In the genomic region with DNA sequence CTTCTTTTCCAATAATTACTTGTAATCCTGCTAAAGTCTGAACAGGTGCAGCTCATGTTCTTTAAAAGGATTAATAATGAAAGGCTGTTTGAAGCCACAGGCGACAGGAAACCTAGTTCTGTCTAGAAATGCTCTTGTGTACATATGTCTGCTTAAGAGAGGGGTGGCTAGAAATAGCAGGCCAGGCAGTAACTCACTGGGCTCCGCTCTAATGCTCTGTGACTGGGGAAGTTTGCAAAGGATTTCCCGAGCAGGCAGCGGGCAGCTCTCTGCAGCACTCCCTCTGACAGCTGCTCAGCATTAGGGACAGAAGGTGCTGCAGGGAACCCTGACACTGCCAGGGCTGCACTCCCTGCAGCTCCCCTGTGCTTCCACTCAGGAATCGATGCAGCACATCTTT, we compare ENCODE assay signal across 9 cellular contexts.
A peak's percentile ranks its signal among the peaks of the same experiment; 100 is the strongest.
DNase-seq lines count a peak whose midpoint lies in the region; ATAC-seq and TF ChIP-seq lines count a peak whose summit lies in the region.
"Had no signal": no experiment of that assay in that cellular context is flagged by ENCODE, and none has a peak within 500 bp of the region (broad histone marks: within the 10 kb centered on the region; RNA-seq: fewer than 3 reads in every experiment).

No MANE protein-coding gene starts in this region.

- no peak overlapping the region for H3K27ac ChIP-seq in OCI-LY3 (ENCODE audit: low read length)
- no peak overlapping the region for H3K27ac ChIP-seq in MM.1S (ENCODE audit: low read length)
- H3K27ac ChIP-seq: ovary had no signal

- H3K9me3 ChIP-seq in OCI-LY3 (ENCODE audit: insufficient read depth, low read length) (peaks cover 4% of the 10 kb centered on the region; the same call in 1 of the 2 replicates), MM.1S (replicated peaks; ENCODE audit: insufficient read depth, low read length) (no peaks in the 10 kb centered on the region)
- H3K9me3 ChIP-seq: ovary had no signal

- H3K9me3 Mint-ChIP-seq in stimulated activated effector memory CD8-positive, alpha-beta T cell treated with anti-CD3 and anti-CD28 coated beads, Interleukin-12 subunit alpha, Interleukin-12 subunit beta, amount 100 ng/mL, for 72 hours = peaks cover 2% of the 10 kb centered on the region

- H3K4me2 ChIP-seq in OCI-LY3 (ENCODE audit: low read length) = peak overlapping the region; percentile 38
- H3K4me2 ChIP-seq in MM.1S (ENCODE audit: low read depth, low read length) = no peak overlapping the region

- H2AFZ ChIP-seq in OCI-LY3 (ENCODE audit: low read depth, low read length) (no peak overlapping the region), MM.1S (ENCODE audit: low read length) (no peak overlapping the region)

- H3K27ac Mint-ChIP-seq in stimulated activated effector memory CD8-positive, alpha-beta T cell treated with anti-CD3 and anti-CD28 coated beads, Interleukin-12 subunit alpha, Interleukin-12 subunit beta, amount 100 ng/mL, for 72 hours = no peak overlapping the region

- H3K9me2 ChIP-seq in MM.1S (replicated peaks; ENCODE audit: insufficient read depth, low read length) = no peaks in the 10 kb centered on the region

- in situ Hi-C loops in ACHN (cut with HindIII; ENCODE audit: low pct_ligation_motif_present, low pct_unique_long_range_greater_than_20kb, low sequenced_read_pairs) = no loop called here

- H3K79me2 ChIP-seq in OCI-LY3 (ENCODE audit: low read length) = no peaks in the 10 kb centered on the region
- no peaks in the 10 kb centered on the region for H3K79me2 ChIP-seq in MM.1S (ENCODE audit: low read length)

- peaks cover 46% of the 10 kb centered on the region for H3K4me1 Mint-ChIP-seq in stimulated activated effector memory CD8-positive, alpha-beta T cell treated with anti-CD3 and anti-CD28 coated beads, Interleukin-12 subunit alpha, Interleukin-12 subunit beta, amount 100 ng/mL, for 72 hours

- H3K27me3 ChIP-seq in OCI-LY3 (ENCODE audit: low read depth, low read length) (no peaks in the 10 kb centered on the region), MM.1S (replicated peaks; ENCODE audit: insufficient read depth, low read length) (no peaks in the 10 kb centered on the region)
- H3K27me3 ChIP-seq: ovary had no signal

- peak; percentile 76 for ATAC-seq in HG02840 (IDR thresholded peaks at IDR 0.05; ENCODE audit: low FRiP score, unreplicated experiment)
- peak; percentile 31 for ATAC-seq in stimulated activated effector memory CD8-positive, alpha-beta T cell treated with anti-CD3 and anti-CD28 coated beads, Interleukin-12 subunit alpha, Interleukin-12 subunit beta, amount 100 ng/mL, for 72 hours

- H3K4me1 ChIP-seq in OCI-LY3 (ENCODE audit: low read length) (peaks cover 12% of the 10 kb centered on the region), MM.1S (ENCODE audit: low read length) (no peaks in the 10 kb centered on the region)

- no peak for TF ChIP-seq CTCF in OCI-LY3 (IDR thresholded peaks at IDR 0.05; ENCODE audit: low read depth, low read length)
- TF ChIP-seq CTCF in MM.1S (IDR thresholded peaks at IDR 0.05; ENCODE audit: low read length) = no peak

- DNase-seq in NCI-H2107 treated with DMSO at 0.1 percent for 48 hours (lab: John Stamatoyannopoulos, UW; ENCODE audit: unreplicated experiment) = peak; percentile 25
- no peak for DNase-seq in NCI-H2107 (lab: John Stamatoyannopoulos, UW)
- DNase-seq in stimulated activated effector memory CD8-positive, alpha-beta T cell treated with anti-CD3 and anti-CD28 coated beads, Interleukin-12 subunit alpha, Interleukin-12 subunit beta, amount 100 ng/mL, for 72 hours (ENCODE audit: low spot score in 2 of 2) = no peak
- DNase-seq in ACHN = no peak
- DNase-seq in T-helper 1 cell = no peak
- DNase-seq in MM.1S = no peak
- DNase-seq: ovary had no signal

- no peaks in the 10 kb centered on the region for H4K20me1 ChIP-seq in OCI-LY3 (ENCODE audit: insufficient read depth, low read length)
- H4K20me1 ChIP-seq in MM.1S (ENCODE audit: insufficient read depth, low read length) = no peaks in the 10 kb centered on the region

- H3K36me3 ChIP-seq in OCI-LY3 (replicated peaks; ENCODE audit: low read depth, low read length) (no peaks in the 10 kb centered on the region), MM.1S (replicated peaks; ENCODE audit: insufficient read depth, low read length) (no peaks in the 10 kb centered on the region)
- H3K36me3 ChIP-seq: ovary had no signal

- H3F3A ChIP-seq in MM.1S (ENCODE audit: insufficient read depth, low read length) = no peaks in the 10 kb centered on the region

- H3K36me3 Mint-ChIP-seq in stimulated activated effector memory CD8-positive, alpha-beta T cell treated with anti-CD3 and anti-CD28 coated beads, Interleukin-12 subunit alpha, Interleukin-12 subunit beta, amount 100 ng/mL, for 72 hours = no peaks in the 10 kb centered on the region

- H3K9ac ChIP-seq in OCI-LY3 (ENCODE audit: low read length) (no peak overlapping the region), MM.1S (ENCODE audit: low read length) (no peak overlapping the region)

- peak overlapping the region; percentile 19; the same call in 1 of the 2 replicates for H3K4me3 ChIP-seq in OCI-LY3 (ENCODE audit: low read length)
- H3K4me3 ChIP-seq in MM.1S (ENCODE audit: low read length) = no peak overlapping the region
- H3K4me3 ChIP-seq: ovary had no signal

- no peak overlapping the region for H3K4me3 Mint-ChIP-seq in stimulated activated effector memory CD8-positive, alpha-beta T cell treated with anti-CD3 and anti-CD28 coated beads, Interleukin-12 subunit alpha, Interleukin-12 subunit beta, amount 100 ng/mL, for 72 hours
